16 cellular contexts compared by ENCODE assay signal in the genomic region with DNA sequence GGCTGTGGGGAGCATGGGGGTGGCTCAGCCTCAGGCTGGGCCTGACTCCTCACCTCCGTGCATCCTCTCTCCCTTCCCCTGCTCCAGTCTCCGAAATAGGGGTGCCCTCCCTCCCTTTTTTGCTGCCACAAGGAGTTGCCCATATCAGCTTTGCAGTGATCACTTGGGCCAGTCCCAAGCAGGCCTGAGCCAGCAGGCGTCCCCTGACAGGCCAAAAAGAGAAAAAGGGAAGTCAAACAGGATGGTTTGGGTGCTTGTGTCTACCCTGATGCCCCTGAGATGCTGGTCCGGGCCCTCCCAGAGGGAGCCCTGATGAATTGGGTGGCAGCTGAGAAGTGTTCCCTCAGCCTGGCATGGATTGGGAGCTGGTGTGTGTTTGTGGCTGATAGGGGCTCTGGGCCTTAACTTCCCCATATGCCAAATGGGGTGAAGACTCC. TPM values are rescaled to one million over a fixed set of nuclear protein-coding genes. Genes with fewer than 3 reads are reported as not detected.
DNase-seq lines count a peak whose midpoint lies in the region; ATAC-seq and TF ChIP-seq lines count a peak whose summit lies in the region.
"Had no signal": no experiment of that assay in that cellular context is flagged by ENCODE, and none has a peak within 500 bp of the region (broad histone marks: within the 10 kb centered on the region; RNA-seq: fewer than 3 reads in every experiment).

No MANE protein-coding gene starts in this region.

- ATAC-seq in right cardiac atrium (no peak), HG02981 (IDR thresholded peaks at IDR 0.05; ENCODE audit: unreplicated experiment) (no peak), HG02840 (IDR thresholded peaks at IDR 0.05; ENCODE audit: low FRiP score, unreplicated experiment) (no peak)
- ATAC-seq in stimulated activated effector memory CD8-positive, alpha-beta T cell treated with anti-CD3 and anti-CD28 coated beads, Interleukin-12 subunit alpha, Interleukin-12 subunit beta, amount 100 ng/mL, for 72 hours, result no peak
- ATAC-seq: body of pancreas had no signal

- no peak for DNase-seq in Caco-2
- DNase-seq in right cardiac atrium, result peak in 2 of 3 donors; percentile 44 to 63
- DNase-seq in stimulated activated effector memory CD8-positive, alpha-beta T cell treated with anti-CD3 and anti-CD28 coated beads, Interleukin-12 subunit alpha, Interleukin-12 subunit beta, amount 100 ng/mL, for 72 hours (ENCODE audit: low spot score in 2 of 2), result no peak
- no peak for DNase-seq in activated CD4-positive, CD25-positive, alpha-beta regulatory T cell treated with anti-CD3 and anti-CD28 coated beads, Interleukin-2, amount 50 U/mL, for 72 hours
- no peak for DNase-seq in OCI-M1 (lab: John Stamatoyannopoulos, UW)
- DNase-seq: activated CD4-positive, alpha-beta T cell treated with anti-CD3 and anti-CD28 coated beads, Interleukin-2, amount 50 U/mL, for 1 hour; body of pancreas; H9; mammary epithelial cell; MM.1S; stimulated activated CD4-positive, alpha-beta T cell treated with anti-CD3 and anti-CD28 coated beads, Interleukin-2, amount 100 ng/mL, for 24 hours; SW 1271 had no signal

- H3K9me3 Mint-ChIP-seq in Caco-2 (ENCODE audit: unreplicated experiment), result no peaks in the 10 kb centered on the region
- H3K9me3 Mint-ChIP-seq in stimulated activated effector memory CD8-positive, alpha-beta T cell treated with anti-CD3 and anti-CD28 coated beads, Interleukin-12 subunit alpha, Interleukin-12 subunit beta, amount 100 ng/mL, for 72 hours, result no peaks in the 10 kb centered on the region
- H3K9me3 Mint-ChIP-seq: activated T-helper 2 cell treated with anti-CD3 and anti-CD28 coated beads, Interferon-gamma antibody, Interleukin-2, Interleukin-4, amounts not matched to agents 10 μg/mL and 5 μg/mL and 100 μg/mL, durations not matched to agents 14 hours and 24 hours and 36 hours; H9 had no signal

- TF ChIP-seq CTCF in Caco-2 (IDR thresholded peaks at IDR 0.05; ENCODE audit: insufficient read depth in 1 of 2, low read depth in 1 of 2, low read length in 1 of 2, severe bottlenecking in 1 of 2, unreplicated experiment in 1 of 2), result no peak
- no peak for TF ChIP-seq CTCF in VCaP (conservative IDR thresholded peaks at IDR 0.05)

- no peak overlapping the region for H3K27ac Mint-ChIP-seq in Caco-2 (ENCODE audit: unreplicated experiment)
- no peak overlapping the region for H3K27ac Mint-ChIP-seq in stimulated activated effector memory CD8-positive, alpha-beta T cell treated with anti-CD3 and anti-CD28 coated beads, Interleukin-12 subunit alpha, Interleukin-12 subunit beta, amount 100 ng/mL, for 72 hours
- H3K27ac Mint-ChIP-seq: activated T-helper 2 cell treated with anti-CD3 and anti-CD28 coated beads, Interferon-gamma antibody, Interleukin-2, Interleukin-4, amounts not matched to agents 10 μg/mL and 5 μg/mL and 100 μg/mL, durations not matched to agents 14 hours and 24 hours and 36 hours; H9 had no signal

- peak overlapping the region; percentile 76 for H3K4me3 Mint-ChIP-seq in Caco-2 (ENCODE audit: unreplicated experiment)
- peak overlapping the region; percentile 61 for H3K4me3 Mint-ChIP-seq in stimulated activated effector memory CD8-positive, alpha-beta T cell treated with anti-CD3 and anti-CD28 coated beads, Interleukin-12 subunit alpha, Interleukin-12 subunit beta, amount 100 ng/mL, for 72 hours

- POLR2A ChIA-PET in Caco-2 (lab: Charles Lee), result no interaction called here

- peaks cover 25% of the 10 kb centered on the region for H3K4me1 Mint-ChIP-seq in Caco-2 (ENCODE audit: low read depth, unreplicated experiment)
- H3K4me1 Mint-ChIP-seq in stimulated activated effector memory CD8-positive, alpha-beta T cell treated with anti-CD3 and anti-CD28 coated beads, Interleukin-12 subunit alpha, Interleukin-12 subunit beta, amount 100 ng/mL, for 72 hours, result peaks cover 17% of the 10 kb centered on the region

- H3K27ac ChIP-seq in VCaP (peak overlapping the region; percentile 70; the same call in 1 of the 2 replicates), right cardiac atrium (ENCODE audit: low read length) (peak overlapping the region; percentile 5)
- H3K27ac ChIP-seq: body of pancreas had no signal

- H3K4me1 ChIP-seq in Caco-2 (peaks cover 24% of the 10 kb centered on the region), right cardiac atrium (ENCODE audit: control insufficient read depth, insufficient read depth, low read length) (peaks cover 7% of the 10 kb centered on the region)

- no peaks in the 10 kb centered on the region for H3K36me3 ChIP-seq in Caco-2 (ENCODE audit: control insufficient read depth, insufficient read depth, low read length)

- WGBS in right cardiac atrium, result 45% methylated on average over 4 of the region's 4 CpGs

- intact Hi-C loops in Caco-2 (cut with micrococcal nuclease; ENCODE audit: unreplicated experiment), result no loop called here
- intact Hi-C loops in right cardiac atrium (cut with DNase I), result loop anchor here in 1 of 4 donors (5.0 kb wide), 1 partner anchor 43 kb away; no protein-coding TSS in a partner anchor

- H3K36me3 Mint-ChIP-seq in Caco-2 (ENCODE audit: insufficient read depth, unreplicated experiment), result peaks cover 6% of the 10 kb centered on the region
- peaks cover under 1% of the 10 kb centered on the region for H3K36me3 Mint-ChIP-seq in stimulated activated effector memory CD8-positive, alpha-beta T cell treated with anti-CD3 and anti-CD28 coated beads, Interleukin-12 subunit alpha, Interleukin-12 subunit beta, amount 100 ng/mL, for 72 hours

- H3K27me3 Mint-ChIP-seq in Caco-2 (ENCODE audit: insufficient read depth, unreplicated experiment), result no peaks in the 10 kb centered on the region

- CTCF ChIA-PET in Caco-2 (lab: Charles Lee), result no interaction called here

- no peaks in the 10 kb centered on the region for H3K9me3 ChIP-seq in Caco-2
- H3K9me3 ChIP-seq in right cardiac atrium (ENCODE audit: control insufficient read depth, low read length), result no peaks in the 10 kb centered on the region
- H3K9me3 ChIP-seq: body of pancreas had no signal

- H3K27me3 ChIP-seq in Caco-2 (replicated peaks; ENCODE audit: control insufficient read depth, insufficient read depth, low read length) (no peaks in the 10 kb centered on the region), right cardiac atrium (ENCODE audit: control insufficient read depth, insufficient read depth) (no peaks in the 10 kb centered on the region)

- no peak overlapping the region for H3K4me3 ChIP-seq in Caco-2 (ENCODE audit: low read depth, low read length)
- H3K4me3 ChIP-seq in right cardiac atrium (ENCODE audit: low read length), result peak overlapping the region; percentile 57
- H3K4me3 ChIP-seq: body of pancreas had no signal

- BruUV-seq in Caco-2 (replicated peaks; lab: Mats Ljungman, UMichigan), result no TSS peak

RNA-seq across cellular contexts. Expression of a gene that starts 1.4 kb away (rescaled TPM):
- 36.7 and 48.8 TPM in 2 replicates for total RNA-seq in Caco-2 (2022)
- total RNA-seq in right cardiac atrium, result 100 to 1,000 TPM; 165 to 323 (median 258) TPM
- polyA plus RNA-seq in right cardiac atrium, result 124 TPM
- total RNA-seq: activated T-helper 2 cell treated with anti-CD3 and anti-CD28 coated beads, Interferon-gamma antibody, Interleukin-2, Interleukin-4, amounts not matched to agents 10 μg/mL and 5 μg/mL and 100 μg/mL, durations not matched to agents 14 hours and 24 hours and 36 hours had no signal

Comparison
In these comparisons a context has a peak if more than half of its experiments do, and no peak if none do; other contexts are left out.
1. DNase-seq: peak in right cardiac atrium (2 of 3); none in Caco-2 (0 of 2), stimulated activated effector memory CD8-positive, alpha-beta T cell treated with anti-CD3 and anti-CD28 coated beads, Interleukin-12 subunit alpha, Interleukin-12 subunit beta, amount 100 ng/mL, for 72 hours (0 of 2), activated CD4-positive, CD25-positive, alpha-beta regulatory T cell treated with anti-CD3 and anti-CD28 coated beads, Interleukin-2, amount 50 U/mL, for 72 hours (single experiment) and OCI-M1 (single experiment).